Comparison of ENCODE assay signal across 1 cellular context in the genomic region with DNA sequence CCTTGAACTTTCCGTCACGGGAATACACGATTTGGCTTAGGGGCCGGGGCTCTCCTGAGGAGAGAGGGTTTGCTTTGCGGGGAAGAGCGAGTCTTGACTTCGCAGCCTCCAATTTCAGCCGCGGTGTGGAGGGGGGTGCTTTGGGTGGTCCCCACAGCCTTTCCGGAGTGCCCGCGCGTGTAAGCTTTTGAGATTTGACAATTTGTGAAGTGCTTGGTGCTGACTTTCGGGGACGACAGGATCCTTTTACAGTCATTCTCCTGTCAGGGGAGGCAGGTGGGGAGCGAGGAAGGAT.
TF ChIP-seq lines count a peak whose summit lies in the region.

No MANE protein-coding gene starts in this region.

TF ChIP-seq in WTC11, 78 proteins besides CTCF, POLR2A, EP300 and RAD21 (continued from another document):
- TF ChIP-seq, protein P1, sequence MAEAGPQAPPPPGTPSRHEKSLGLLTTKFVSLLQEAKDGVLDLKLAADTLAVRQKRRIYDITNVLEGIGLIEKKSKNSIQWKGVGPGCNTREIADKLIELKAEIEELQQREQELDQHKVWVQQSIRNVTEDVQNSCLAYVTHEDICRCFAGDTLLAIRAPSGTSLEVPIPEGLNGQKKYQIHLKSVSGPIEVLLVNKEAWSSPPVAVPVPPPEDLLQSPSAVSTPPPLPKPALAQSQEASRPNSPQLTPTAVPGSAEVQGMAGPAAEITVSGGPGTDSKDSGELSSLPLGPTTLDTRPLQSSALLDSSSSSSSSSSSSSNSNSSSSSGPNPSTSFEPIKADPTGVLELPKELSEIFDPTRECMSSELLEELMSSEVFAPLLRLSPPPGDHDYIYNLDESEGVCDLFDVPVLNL (CRISPR knock-in tag; IDR thresholded peaks at IDR 0.05; ENCODE audit: borderline replicate concordance, low read depth), result no peak
- TF ChIP-seq, protein P2, sequence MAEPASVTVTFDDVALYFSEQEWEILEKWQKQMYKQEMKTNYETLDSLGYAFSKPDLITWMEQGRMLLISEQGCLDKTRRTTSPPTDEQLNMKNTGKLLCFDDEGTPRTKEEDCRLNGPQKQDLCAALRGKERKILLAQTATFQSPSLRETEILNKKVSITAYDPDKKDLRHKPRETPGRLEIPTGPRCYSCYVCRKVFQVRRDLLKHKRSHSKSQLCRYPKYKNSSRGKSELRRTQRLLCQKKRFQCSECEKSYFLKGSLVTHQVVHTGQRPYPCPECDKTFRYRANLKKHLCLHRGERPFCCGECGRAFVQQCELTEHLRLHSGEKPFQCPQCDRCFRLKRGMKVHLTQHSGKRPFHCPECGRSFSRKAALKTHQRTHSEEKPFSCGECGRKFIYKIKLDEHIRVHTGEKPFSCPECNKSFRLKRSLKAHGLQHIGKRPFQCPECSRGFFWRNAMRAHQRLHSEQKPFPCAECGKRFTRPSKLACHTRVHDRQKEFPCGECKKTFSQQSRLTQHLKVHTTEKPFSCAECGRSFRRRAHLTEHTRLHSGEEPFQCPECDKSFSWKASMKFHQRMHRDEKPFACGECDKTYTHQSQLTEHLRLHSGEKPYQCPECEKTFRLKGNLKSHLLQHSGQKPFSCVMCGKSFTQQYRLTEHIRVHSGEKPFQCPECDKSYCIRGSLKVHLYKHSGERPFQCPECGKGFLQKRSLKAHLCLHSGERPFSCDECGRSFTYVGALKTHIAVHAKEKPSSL (CRISPR knock-in tag; conservative IDR thresholded peaks at IDR 0.05), result no peak
